ENCODE assay signal across 30 cellular contexts in genomic region chr6:8315154-8315553, GRCh38.
"Had no signal": no experiment of that assay in that cellular context is flagged by ENCODE, and none has a peak within 500 bp of the region (broad histone marks: within the 10 kb centered on the region; RNA-seq: fewer than 3 reads in every experiment).

No MANE protein-coding gene starts in this region.

- FAIRE-seq: colon had no signal

- H3K36me3 Mint-ChIP-seq: activated naive CD8-positive, alpha-beta T cell treated with anti-CD3 and anti-CD28 coated beads for 36 hours had no signal

- H3K4me3 ChIP-seq: adrenal gland, body of pancreas, esophagus muscularis mucosa, gastrocnemius medialis, heart right ventricle had no signal

- H3K27ac ChIP-seq: adrenal gland, body of pancreas, esophagus muscularis mucosa, foreskin keratinocyte, gastrocnemius medialis, heart right ventricle had no signal

- H3K4me1 ChIP-seq: adrenal gland, body of pancreas, esophagus muscularis mucosa, foreskin keratinocyte, gastrocnemius medialis, heart right ventricle had no signal

- H3K36me3 ChIP-seq: adrenal gland, esophagus muscularis mucosa, gastrocnemius medialis, heart right ventricle had no signal

- ATAC-seq: activated naive CD8-positive, alpha-beta T cell treated with anti-CD3 and anti-CD28 coated beads, Interleukin-2, amount 50 U/mL, for 24 hours; activated T-cell treated with anti-CD3 and anti-CD28 coated beads, Interleukin-2, amount 50 U/mL, for 4 hours; activated T-helper 17 cell treated with anti-CD3 and anti-CD28 coated beads, Interleukin-2, amount 50 U/mL, for 72 hours; body of pancreas; effector memory CD8-positive, alpha-beta T cell; foreskin keratinocyte; gastrocnemius medialis; heart right ventricle had no signal

- H3K9me3 ChIP-seq: adrenal gland, body of pancreas, gastrocnemius medialis had no signal

- H3K4me3 Mint-ChIP-seq: activated CD4-positive, alpha-beta memory T cell treated with anti-CD3 and anti-CD28 coated beads, Interleukin-2, amount 10 ng/mL, durations not matched to agents 7 days and 5 days; activated CD4-positive, alpha-beta T cell treated with anti-CD3 and anti-CD28 coated beads, Interleukin-2, amount 10 ng/mL, durations not matched to agents 7 days and 5 days; activated naive CD4-positive, alpha-beta T cell treated with anti-CD3 and anti-CD28 coated beads, Interleukin-2, amount 50 U/mL, for 24 hours; activated naive CD8-positive, alpha-beta T cell treated with anti-CD3 and anti-CD28 coated beads for 36 hours; activated naive CD8-positive, alpha-beta T cell treated with anti-CD3 and anti-CD28 coated beads, Interleukin-2, amount 50 U/mL, for 24 hours; activated T-cell treated with anti-CD3 and anti-CD28 coated beads, Interleukin-2, amount 50 U/mL, for 4 hours; activated T-helper 17 cell treated with anti-CD3 and anti-CD28 coated beads, Interleukin-2, amount 50 U/mL, for 72 hours; effector memory CD8-positive, alpha-beta T cell had no signal

- H3K4me1 Mint-ChIP-seq: activated CD4-positive, alpha-beta memory T cell treated with anti-CD3 and anti-CD28 coated beads, Interleukin-2, amount 10 ng/mL, durations not matched to agents 7 days and 5 days; activated CD4-positive, alpha-beta T cell treated with anti-CD3 and anti-CD28 coated beads, Interleukin-2, amount 10 ng/mL, durations not matched to agents 7 days and 5 days; activated naive CD4-positive, alpha-beta T cell treated with anti-CD3 and anti-CD28 coated beads, Interleukin-2, amount 50 U/mL, for 24 hours; activated naive CD8-positive, alpha-beta T cell treated with anti-CD3 and anti-CD28 coated beads for 36 hours; activated naive CD8-positive, alpha-beta T cell treated with anti-CD3 and anti-CD28 coated beads, Interleukin-2, amount 50 U/mL, for 24 hours; activated T-helper 17 cell treated with anti-CD3 and anti-CD28 coated beads, Interleukin-2, amount 50 U/mL, for 72 hours had no signal

- H3K27me3 Mint-ChIP-seq: activated CD4-positive, alpha-beta memory T cell treated with anti-CD3 and anti-CD28 coated beads, Interleukin-2, amount 10 ng/mL, durations not matched to agents 7 days and 5 days had no signal

- DNase-seq: activated CD4-positive, alpha-beta memory T cell treated with anti-CD3 and anti-CD28 coated beads, Interleukin-2, amount 10 ng/mL, durations not matched to agents 7 days and 5 days; activated CD4-positive, alpha-beta T cell treated with anti-CD3 and anti-CD28 coated beads for 1 hour; activated CD4-positive, alpha-beta T cell treated with anti-CD3 and anti-CD28 coated beads for 4 hours; activated CD4-positive, alpha-beta T cell treated with anti-CD3 and anti-CD28 coated beads, Interleukin-2, amount 10 ng/mL, durations not matched to agents 7 days and 5 days; activated CD4-positive, alpha-beta T cell treated with anti-CD3 and anti-CD28 coated beads, Interleukin-2, amount 50 U/mL, for 4 hours; activated CD8-positive, alpha-beta memory T cell treated with anti-CD3 and anti-CD28 coated beads for 24 hours; activated effector memory CD4-positive, alpha-beta T cell treated with Interleukin-2 at 50 U/mL for 16 hours; activated gamma-delta T cell treated with Interleukin-2 at 50 U/mL for 16 hours; activated naive CD4-positive, alpha-beta T cell treated with Interleukin-2 at 50 U/mL for 16 hours; activated naive CD8-positive, alpha-beta T cell treated with anti-CD3 and anti-CD28 coated beads for 36 hours; activated naive CD8-positive, alpha-beta T cell treated with anti-CD3 and anti-CD28 coated beads, Interleukin-2, amount 50 U/mL, for 24 hours; activated T-cell treated with anti-CD3 and anti-CD28 coated beads, Interleukin-2, amount 50 U/mL, for 4 hours; adrenal gland; amygdala; aorta; body of pancreas; caudate nucleus; cortex of kidney; dermis blood vessel endothelial cell; effector CD4-positive, alpha-beta T cell; effector memory CD8-positive, alpha-beta T cell; erythroblast; foreskin keratinocyte; gastrocnemius medialis; heart right ventricle; T-helper 2 cell had no signal

- H3K27me3 ChIP-seq: adrenal gland, body of pancreas, esophagus muscularis mucosa, foreskin keratinocyte, gastrocnemius medialis had no signal

- H3K27ac Mint-ChIP-seq: activated CD4-positive, alpha-beta memory T cell treated with anti-CD3 and anti-CD28 coated beads, Interleukin-2, amount 10 ng/mL, durations not matched to agents 7 days and 5 days; activated CD4-positive, alpha-beta T cell treated with anti-CD3 and anti-CD28 coated beads, Interleukin-2, amount 10 ng/mL, durations not matched to agents 7 days and 5 days; activated naive CD4-positive, alpha-beta T cell treated with anti-CD3 and anti-CD28 coated beads, Interleukin-2, amount 50 U/mL, for 24 hours; activated naive CD8-positive, alpha-beta T cell treated with anti-CD3 and anti-CD28 coated beads for 36 hours; activated naive CD8-positive, alpha-beta T cell treated with anti-CD3 and anti-CD28 coated beads, Interleukin-2, amount 50 U/mL, for 24 hours; activated T-helper 17 cell treated with anti-CD3 and anti-CD28 coated beads, Interleukin-2, amount 50 U/mL, for 72 hours; effector memory CD8-positive, alpha-beta T cell had no signal
